In genomic region chr17:77424585-77425344, GRCh38 we compare ENCODE assay signal across 8 cellular contexts.
DNase-seq lines count a peak whose midpoint lies in the region; ATAC-seq and TF ChIP-seq lines count a peak whose summit lies in the region.

No MANE protein-coding gene starts in this region.

- H3K9ac ChIP-seq in HUES6 (ENCODE audit: low read length) = peak overlapping the region; percentile 38

- peaks cover 20% of the 10 kb centered on the region for H3K36me3 Mint-ChIP-seq in stimulated activated effector memory CD8-positive, alpha-beta T cell treated with anti-CD3 and anti-CD28 coated beads, Interleukin-12 subunit alpha, Interleukin-12 subunit beta, amount 100 ng/mL, for 72 hours

- 55% methylated on average over 9 of the region's 21 CpGs for WGBS in suprapubic skin

- peak; percentile 0 for ATAC-seq in left lobe of liver
- no peak for ATAC-seq in stimulated activated effector memory CD8-positive, alpha-beta T cell treated with anti-CD3 and anti-CD28 coated beads, Interleukin-12 subunit alpha, Interleukin-12 subunit beta, amount 100 ng/mL, for 72 hours
- no peak for ATAC-seq in HG02885 (IDR thresholded peaks at IDR 0.05; ENCODE audit: poor library complexity, unreplicated experiment)

- no peak overlapping the region for H3K4me3 Mint-ChIP-seq in stimulated activated effector memory CD8-positive, alpha-beta T cell treated with anti-CD3 and anti-CD28 coated beads, Interleukin-12 subunit alpha, Interleukin-12 subunit beta, amount 100 ng/mL, for 72 hours

- H3K27me3 ChIP-seq in HUES6 (ENCODE audit: control insufficient read depth, insufficient read depth, low read length) = no peaks in the 10 kb centered on the region
- no peaks in the 10 kb centered on the region for H3K27me3 ChIP-seq in suprapubic skin

- no peak overlapping the region for H3K27ac Mint-ChIP-seq in stimulated activated effector memory CD8-positive, alpha-beta T cell treated with anti-CD3 and anti-CD28 coated beads, Interleukin-12 subunit alpha, Interleukin-12 subunit beta, amount 100 ng/mL, for 72 hours

- H3K9me3 Mint-ChIP-seq in stimulated activated effector memory CD8-positive, alpha-beta T cell treated with anti-CD3 and anti-CD28 coated beads, Interleukin-12 subunit alpha, Interleukin-12 subunit beta, amount 100 ng/mL, for 72 hours = no peaks in the 10 kb centered on the region

- peaks cover 69% of the 10 kb centered on the region for H3K4me1 Mint-ChIP-seq in stimulated activated effector memory CD8-positive, alpha-beta T cell treated with anti-CD3 and anti-CD28 coated beads, Interleukin-12 subunit alpha, Interleukin-12 subunit beta, amount 100 ng/mL, for 72 hours

- peak in 51 of 61 donors; percentile 18 to 89 (median 47) for DNase-seq in caudate nucleus (lab: John Stamatoyannopoulos, UW)
- peak; percentile 78 for DNase-seq in left lobe of liver (ENCODE audit: low spot score)
- peak; percentile 90 to 93 for DNase-seq in suprapubic skin (ENCODE audit: low spot score in 2 of 2)
- no peak for DNase-seq in stimulated activated effector memory CD8-positive, alpha-beta T cell treated with anti-CD3 and anti-CD28 coated beads, Interleukin-12 subunit alpha, Interleukin-12 subunit beta, amount 100 ng/mL, for 72 hours (ENCODE audit: low spot score in 2 of 2)
- DNase-seq in DMS79 (lab: John Stamatoyannopoulos, UW) = no peak
- no peak for DNase-seq in T1000 (lab: John Stamatoyannopoulos, UW)

- H3K36me3 ChIP-seq in HUES6 (ENCODE audit: control insufficient read depth, insufficient read depth, low read length) (no peaks in the 10 kb centered on the region), suprapubic skin (no peaks in the 10 kb centered on the region)

- H3K9me3 ChIP-seq in HUES6 (ENCODE audit: control insufficient read depth, insufficient read depth, low read depth, low read length) (no peaks in the 10 kb centered on the region), suprapubic skin (no peaks in the 10 kb centered on the region)

- H3K4me1 ChIP-seq in HUES6 (ENCODE audit: control insufficient read depth, insufficient read depth, low read length) (peaks cover 82% of the 10 kb centered on the region), suprapubic skin (peaks cover 99% of the 10 kb centered on the region)

- H3K4me3 ChIP-seq in HUES6 (ENCODE audit: low read depth, low read length) (no peak overlapping the region), suprapubic skin (no peak overlapping the region)

- H3K27ac ChIP-seq in HUES6 (ENCODE audit: low read depth, low read length) (peak overlapping the region; percentile 73; the same call in 1 of the 2 replicates), caudate nucleus (ENCODE audit: low read depth, low read length) (peak overlapping the region; percentile 66), suprapubic skin (peak overlapping the region; percentile 88)

- no peak for TF ChIP-seq EP300 in suprapubic skin (IDR thresholded peaks at IDR 0.05)

- TF ChIP-seq CTCF in suprapubic skin (IDR thresholded peaks at IDR 0.05) = no peak

- no peak for TF ChIP-seq POLR2A in suprapubic skin (IDR thresholded peaks at IDR 0.05)

Comparison
In these comparisons a context has a peak if more than half of its experiments do, and no peak if none do; other contexts are left out.
1. DNase-seq: peak in caudate nucleus (51 of 61), left lobe of liver (single experiment) and suprapubic skin (2 of 2); none in stimulated activated effector memory CD8-positive, alpha-beta T cell treated with anti-CD3 and anti-CD28 coated beads, Interleukin-12 subunit alpha, Interleukin-12 subunit beta, amount 100 ng/mL, for 72 hours (0 of 2), DMS79 (single experiment) and T1000 (single experiment).
2. Peak in every context shown above with its lines, with median percentiles within 50 percentile points of each other: H3K27ac ChIP-seq.